Comparison of ENCODE assay signal across 9 cellular contexts in the genomic region with DNA sequence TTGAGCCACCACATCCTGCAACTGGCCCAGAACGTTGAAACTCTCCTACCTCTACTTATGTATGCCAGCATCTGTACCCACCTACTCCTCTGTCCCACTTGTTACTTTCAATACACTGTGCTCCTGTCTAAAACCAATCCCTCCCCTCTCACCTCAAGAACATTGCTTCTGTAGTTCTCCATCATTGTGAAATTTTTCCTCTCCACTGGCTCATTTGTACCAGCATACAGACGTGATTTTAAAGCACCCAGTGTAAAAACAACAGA. TPM values are rescaled to one million over a fixed set of nuclear protein-coding genes. Genes with fewer than 3 reads are reported as not detected.
DNase-seq lines count a peak whose midpoint lies in the region; ATAC-seq, FAIRE-seq and TF ChIP-seq lines count a peak whose summit lies in the region.
"Had no signal": no experiment of that assay in that cellular context is flagged by ENCODE, and none has a peak within 500 bp of the region (broad histone marks: within the 10 kb centered on the region; RNA-seq: fewer than 3 reads in every experiment).

No MANE protein-coding gene starts in this region.

- ATAC-seq in GM19463 (IDR thresholded peaks at IDR 0.05; ENCODE audit: unreplicated experiment) (peak; percentile 41), HG03095 (IDR thresholded peaks at IDR 0.05; ENCODE audit: unreplicated experiment) (peak; percentile 25), GM12878 (peak; percentile 69), heart right ventricle (no peak)

- in situ Hi-C loops in GM12878 (cut with MboI): no loop called here
- in situ Hi-C loops in GM13976 (cut with MboI; ENCODE audit: low sequenced_read_pairs, unreplicated experiment): no loop called here

- H2AFZ ChIP-seq in GM12878 (ENCODE audit: control insufficient read depth, low read depth, low read length): peak overlapping the region; percentile 95

- 3% methylated on average over 2 of the region's 2 CpGs for WGBS in GM12878 (ENCODE audit: insufficient coverage, insufficient replicate concordance, low lambda C conversion rate, missing lambda C conversion rate)
- WGBS in heart right ventricle, 2 donors: 76 to 88% methylated on average over 2 of the region's 2 CpGs

- RAD21 ChIA-PET in GM12878 (lab: Charles Lee; ENCODE audit: unreplicated experiment): interaction anchor here (1.0 to 1.6 kb wide), 2 partner anchors 12 to 27 kb away, joined by 3 read pairs; no protein-coding TSS in a partner anchor

- SMC1A ChIA-PET in GM12878 (lab: Charles Lee; ENCODE audit: uncharacterized antibody, unreplicated experiment): interaction anchor here (0.8 to 2.2 kb wide), 4 partner anchors 11 to 124 kb away, joined by 3 to 11 read pairs (median 6); a partner anchor contains a TSS

- TF ChIP-seq POLR2A in GM12878 (IDR thresholded peaks at IDR 0.05; ENCODE audit: low read depth, low read length): no peak

- H3K27ac ChIP-seq in GM12878 (ENCODE audit: control insufficient read depth, insufficient read depth) (peak overlapping the region; percentile 90), heart right ventricle (peak overlapping the region in 1 of 10 donors; percentile 82)

- H3K4me3 ChIP-seq in GM08714 (ENCODE audit: low read length): peak overlapping the region; percentile 16; the same call in 1 of the 2 replicates
- peak overlapping the region; percentile 54; the same call in 1 of the 2 replicates for H3K4me3 ChIP-seq in GM12878
- H3K4me3 ChIP-seq in heart right ventricle: no peak overlapping the region

- intact Hi-C loops in GM12878 (cut with micrococcal nuclease; ENCODE audit: unreplicated experiment) (loop anchor here (1.0 to 2.0 kb wide), 2 partner anchors 25 to 26 kb away; a partner anchor contains a TSS), heart right ventricle (cut with DNase I) (no loop called here)

- POLR2A ChIA-PET in GM12878 (lab: Charles Lee): interaction anchor here (1.1 to 2.3 kb wide), 2 partner anchors 25 to 34 kb away, joined by 3 to 9 read pairs; a partner anchor contains a TSS

- no TSS peak for BruUV-seq in GM12878 (replicated peaks; lab: Mats Ljungman, UMichigan)

- H3K9ac ChIP-seq in GM12878 (ENCODE audit: control insufficient read depth, insufficient read depth, low read length): peak overlapping the region; percentile 71; the same call in 1 of the 2 replicates

- FAIRE-seq in GM12878 (lab: Jason Lieb, UNC): no peak

- H3K4me1 ChIP-seq in GM12878 (ENCODE audit: control insufficient read depth, insufficient read depth, low read length) (peaks cover 21% of the 10 kb centered on the region), heart right ventricle (peaks cover 0 to 16% (median 0%) of the 10 kb centered on the region in 9 donors)

- H3K9me3 ChIP-seq in GM12878 (replicated peaks; ENCODE audit: control insufficient read depth, insufficient read depth, low read length) (no peaks in the 10 kb centered on the region), heart right ventricle (no peaks in the 10 kb centered on the region)

- TF ChIP-seq CTCF in GM12878 (IDR thresholded peaks at IDR 0.05 in 2 of 3, conservative IDR thresholded peaks at IDR 0.05 in 1 of 3; ENCODE audit: control insufficient read depth in 2 of 3, extremely low read depth in 1 of 3, insufficient read depth in 1 of 3, low read depth in 3 of 3, low read length in 3 of 3) (no peak), GM10266 (IDR thresholded peaks at IDR 0.05; ENCODE audit: control insufficient read depth, insufficient read depth, low read depth, missing control alignments) (no peak), GM13976 (IDR thresholded peaks at IDR 0.05; ENCODE audit: borderline replicate concordance, control extremely low read depth, extremely low read depth, insufficient read depth, missing control alignments) (no peak), heart right ventricle (IDR thresholded peaks at IDR 0.05) (no peak)

- no peak for TF ChIP-seq RAD21 in GM12878 (IDR thresholded peaks at IDR 0.05; ENCODE audit: insufficient read depth, low read depth, low read length)

- H4K20me1 ChIP-seq in GM12878 (ENCODE audit: control insufficient read depth, insufficient read depth): no peaks in the 10 kb centered on the region

- no peaks in the 10 kb centered on the region for H3K36me3 ChIP-seq in GM12878 (ENCODE audit: control insufficient read depth in 2 of 2, insufficient read depth in 2 of 2, low read length in 1 of 2)
- H3K36me3 ChIP-seq in heart right ventricle: peaks cover 0 to 13% (median 0%) of the 10 kb centered on the region in 9 donors

- peak overlapping the region; percentile 90 for H3K4me2 ChIP-seq in GM12878 (ENCODE audit: control insufficient read depth, insufficient read depth)

- TF ChIP-seq EP300 in GM12878 (IDR thresholded peaks at IDR 0.05; ENCODE audit: borderline replicate concordance in 1 of 2, control insufficient read depth in 1 of 2, low read depth in 2 of 2, low read length in 2 of 2): no peak

- H3K27me3 ChIP-seq in GM12878 (replicated peaks in 1 of 2; ENCODE audit: control insufficient read depth in 2 of 2, insufficient read depth in 2 of 2, low read length in 1 of 2): no peaks in the 10 kb centered on the region
- H3K27me3 ChIP-seq in heart right ventricle: no peaks in the 10 kb centered on the region

- DNase-seq in GM12878 (ENCODE audit: low read depth, low spot score): no peak
- DNase-seq in GM10266 (ENCODE audit: extremely low spot score): no peak
- no peak for DNase-seq in GM13976 (ENCODE audit: low spot score)
- no peak for DNase-seq in heart right ventricle
- DNase-seq in NCI-H446 treated with DMSO at 0.1 percent for 48 hours (lab: John Stamatoyannopoulos, UW): no peak
- DNase-seq: DMS53 had no signal

- H3K79me2 ChIP-seq in GM12878 (ENCODE audit: control insufficient read depth, insufficient read depth, low read length): no peaks in the 10 kb centered on the region

- CTCF ChIA-PET in GM12878 (lab: Yijun Ruan, JAX): interaction anchor here (0.8 to 2.3 kb wide), 5 partner anchors 11 to 27 kb away, joined by 3 to 9 read pairs (median 4); a partner anchor contains a TSS

TF ChIP-seq in GM12878, 131 proteins besides CTCF, POLR2A, EP300 and RAD21 (continues in another document):
- peak in 1 of 2 experiments; percentile 4; a peak in 1 of 4 replicates for TF ChIP-seq BHLHE40 (IDR thresholded peaks at IDR 0.05; ENCODE audit: borderline replicate concordance in 1 of 2, low read depth in 2 of 2, low read length in 1 of 2)

RNA-seq across cellular contexts. Expression of a gene that starts 25.5 kb away (rescaled TPM):
- 77.8 and 90.3 TPM in 2 replicates for total RNA-seq in GM12878 (2013; cell fraction: nucleolus; rRNA removed)
- 58.9 and 69.6 TPM in 2 replicates for total RNA-seq in GM12878 (2014; rRNA removed)
- 78.9 and 79.7 TPM in 2 replicates for total RNA-seq in GM12878 (2014; rRNA removed; fragmentation: Illumina TruSeq; extraction: Trizol)
- total RNA-seq in GM12878 (2021): 44.2 and 49.2 TPM in 2 replicates
- polyA plus RNA-seq in GM12878 (2011; ENCODE audit: low read depth): 26.0 TPM
- 64.5 and 102 TPM in 2 replicates for polyA plus RNA-seq in GM12878 (2011; rRNA removed)
- polyA plus RNA-seq in GM12878 (2011; cell fraction: cytosol; rRNA removed): 23.5 and 27.0 TPM in 2 replicates
- 26.5 and 27.0 TPM in 2 replicates for polyA plus RNA-seq in GM12878 (2011; cell fraction: nucleus; rRNA removed)
- polyA plus RNA-seq in GM12878 (2012): 38.0 and 55.9 TPM in 2 replicates
- polyA plus RNA-seq in GM12878 (2014; fragmentation: Illumina TruSeq; extraction: Trizol): 69.0 and 85.5 TPM in 2 replicates
- polyA plus RNA-seq in GM12878 (2014; fragmentation: Nextera tagmentation; extraction: Ambion mirVana): 10 to 100 TPM; 19.4 to 25.3 TPM
- 36.4 and 42.3 TPM in 2 replicates for polyA plus RNA-seq in GM12878 (2014; rRNA removed)
- polyA plus RNA-seq in GM12878 (2016; fragmentation: Nextera tagmentation; extraction: Ambion mirVana): 10 to 100 TPM; 60.3 to 62.9 TPM
- 35.5 and 45.0 TPM in 2 replicates for polyA minus RNA-seq in GM12878 (2011; rRNA and poly(A)+ RNA removed)
- 16.2 and 21.5 TPM in 2 replicates for polyA minus RNA-seq in GM12878 (2011; cell fraction: cytosol; rRNA and poly(A)+ RNA removed)
- 13.9 and 20.7 TPM in 2 replicates for polyA minus RNA-seq in GM12878 (2011; cell fraction: nucleus; rRNA and poly(A)+ RNA removed)
- total RNA-seq in heart right ventricle: 10 to 100 TPM; 71.2 to 98.7 (median 81.5) TPM
- 10 to 100 TPM; 43.8 to 45.1 TPM for polyA plus RNA-seq in heart right ventricle

RNA-seq across cellular contexts. Expression of a gene that starts 25.7 kb away (rescaled TPM):
- total RNA-seq in GM12878 (2013; cell fraction: nucleolus; rRNA removed): 106 and 108 TPM in 2 replicates
- 107 and 123 TPM in 2 replicates for total RNA-seq in GM12878 (2014; rRNA removed)
- 145 and 149 TPM in 2 replicates for total RNA-seq in GM12878 (2014; rRNA removed; fragmentation: Illumina TruSeq; extraction: Trizol)
- total RNA-seq in GM12878 (2021): 160 and 167 TPM in 2 replicates
- 56.2 TPM for polyA plus RNA-seq in GM12878 (2011; ENCODE audit: low read depth)
- 112 and 166 TPM in 2 replicates for polyA plus RNA-seq in GM12878 (2011; rRNA removed)
- polyA plus RNA-seq in GM12878 (2011; cell fraction: cytosol; rRNA removed): 39.6 and 49.1 TPM in 2 replicates
- polyA plus RNA-seq in GM12878 (2011; cell fraction: nucleus; rRNA removed): 37.8 and 48.3 TPM in 2 replicates
- 69.8 and 79.6 TPM in 2 replicates for polyA plus RNA-seq in GM12878 (2012)
- 176 and 211 TPM in 2 replicates for polyA plus RNA-seq in GM12878 (2014; fragmentation: Illumina TruSeq; extraction: Trizol)
- 10 to 100 TPM; 22.2 to 27.9 TPM for polyA plus RNA-seq in GM12878 (2014; fragmentation: Nextera tagmentation; extraction: Ambion mirVana)
- polyA plus RNA-seq in GM12878 (2014; rRNA removed): 81.8 and 97.1 TPM in 2 replicates
- 10 to 100 TPM; 62.7 to 67.7 TPM for polyA plus RNA-seq in GM12878 (2016; fragmentation: Nextera tagmentation; extraction: Ambion mirVana)
- polyA minus RNA-seq in GM12878 (2011; rRNA and poly(A)+ RNA removed): 74.1 and 93.0 TPM in 2 replicates
- polyA minus RNA-seq in GM12878 (2011; cell fraction: cytosol; rRNA and poly(A)+ RNA removed): 36.3 and 40.0 TPM in 2 replicates
- polyA minus RNA-seq in GM12878 (2011; cell fraction: nucleus; rRNA and poly(A)+ RNA removed): 26.8 and 45.4 TPM in 2 replicates
- 100 to 1,000 TPM in 2 of 10 donors, 10 to 100 TPM in 8; 75.7 to 119 (median 89.8) TPM for total RNA-seq in heart right ventricle
- 10 to 100 TPM; 10.6 to 24.2 TPM for polyA plus RNA-seq in heart right ventricle

Comparison
In these comparisons a context has a peak if more than half of its experiments do, and no peak if none do; other contexts are left out.
1. H3K4me3 ChIP-seq: peak in GM08714 (single experiment) and GM12878 (single experiment); none in heart right ventricle (0 of 10).
2. ATAC-seq: peak in GM19463 (single experiment), HG03095 (single experiment) and GM12878 (single experiment); none in heart right ventricle (0 of 8).